Comparison of ENCODE assay signal across 2 cellular contexts in the genomic region with DNA sequence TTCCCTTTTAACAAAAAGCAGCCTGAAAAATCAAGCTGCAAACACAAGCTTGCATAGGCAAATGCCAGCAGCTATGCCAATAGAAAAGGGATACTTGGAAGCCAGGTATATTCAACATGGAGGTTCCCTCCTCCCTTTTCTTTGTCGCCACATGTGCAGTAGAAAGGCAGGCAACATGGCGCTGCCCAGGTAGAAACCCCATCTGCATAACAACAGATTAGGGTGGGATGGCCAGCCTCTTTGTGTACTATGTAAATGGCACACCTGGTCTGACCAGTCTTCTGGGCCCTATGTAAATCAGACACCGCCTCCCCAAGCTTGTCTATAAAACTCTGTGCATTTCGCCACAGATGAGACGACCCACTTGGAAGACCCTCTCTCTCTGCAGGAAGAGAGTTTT.
TF ChIP-seq lines count a peak whose summit lies in the region.

No MANE protein-coding gene starts in this region.

TF ChIP-seq in GM23338, 12 proteins besides CTCF, POLR2A, EP300 and RAD21 (continued from another document):
- no peak for TF ChIP-seq NANOG (IDR thresholded peaks at IDR 0.05; ENCODE audit: borderline replicate concordance)
- TF ChIP-seq POLR2AphosphoS5 (IDR thresholded peaks at IDR 0.05; ENCODE audit: low read depth): no peak
- no peak for TF ChIP-seq EZH2phosphoT487 (IDR thresholded peaks at IDR 0.05; ENCODE audit: unreplicated experiment)
- no peak for TF ChIP-seq ZNF114 (CRISPR knock-in tag; IDR thresholded peaks at IDR 0.05)
- TF ChIP-seq, protein P1, sequence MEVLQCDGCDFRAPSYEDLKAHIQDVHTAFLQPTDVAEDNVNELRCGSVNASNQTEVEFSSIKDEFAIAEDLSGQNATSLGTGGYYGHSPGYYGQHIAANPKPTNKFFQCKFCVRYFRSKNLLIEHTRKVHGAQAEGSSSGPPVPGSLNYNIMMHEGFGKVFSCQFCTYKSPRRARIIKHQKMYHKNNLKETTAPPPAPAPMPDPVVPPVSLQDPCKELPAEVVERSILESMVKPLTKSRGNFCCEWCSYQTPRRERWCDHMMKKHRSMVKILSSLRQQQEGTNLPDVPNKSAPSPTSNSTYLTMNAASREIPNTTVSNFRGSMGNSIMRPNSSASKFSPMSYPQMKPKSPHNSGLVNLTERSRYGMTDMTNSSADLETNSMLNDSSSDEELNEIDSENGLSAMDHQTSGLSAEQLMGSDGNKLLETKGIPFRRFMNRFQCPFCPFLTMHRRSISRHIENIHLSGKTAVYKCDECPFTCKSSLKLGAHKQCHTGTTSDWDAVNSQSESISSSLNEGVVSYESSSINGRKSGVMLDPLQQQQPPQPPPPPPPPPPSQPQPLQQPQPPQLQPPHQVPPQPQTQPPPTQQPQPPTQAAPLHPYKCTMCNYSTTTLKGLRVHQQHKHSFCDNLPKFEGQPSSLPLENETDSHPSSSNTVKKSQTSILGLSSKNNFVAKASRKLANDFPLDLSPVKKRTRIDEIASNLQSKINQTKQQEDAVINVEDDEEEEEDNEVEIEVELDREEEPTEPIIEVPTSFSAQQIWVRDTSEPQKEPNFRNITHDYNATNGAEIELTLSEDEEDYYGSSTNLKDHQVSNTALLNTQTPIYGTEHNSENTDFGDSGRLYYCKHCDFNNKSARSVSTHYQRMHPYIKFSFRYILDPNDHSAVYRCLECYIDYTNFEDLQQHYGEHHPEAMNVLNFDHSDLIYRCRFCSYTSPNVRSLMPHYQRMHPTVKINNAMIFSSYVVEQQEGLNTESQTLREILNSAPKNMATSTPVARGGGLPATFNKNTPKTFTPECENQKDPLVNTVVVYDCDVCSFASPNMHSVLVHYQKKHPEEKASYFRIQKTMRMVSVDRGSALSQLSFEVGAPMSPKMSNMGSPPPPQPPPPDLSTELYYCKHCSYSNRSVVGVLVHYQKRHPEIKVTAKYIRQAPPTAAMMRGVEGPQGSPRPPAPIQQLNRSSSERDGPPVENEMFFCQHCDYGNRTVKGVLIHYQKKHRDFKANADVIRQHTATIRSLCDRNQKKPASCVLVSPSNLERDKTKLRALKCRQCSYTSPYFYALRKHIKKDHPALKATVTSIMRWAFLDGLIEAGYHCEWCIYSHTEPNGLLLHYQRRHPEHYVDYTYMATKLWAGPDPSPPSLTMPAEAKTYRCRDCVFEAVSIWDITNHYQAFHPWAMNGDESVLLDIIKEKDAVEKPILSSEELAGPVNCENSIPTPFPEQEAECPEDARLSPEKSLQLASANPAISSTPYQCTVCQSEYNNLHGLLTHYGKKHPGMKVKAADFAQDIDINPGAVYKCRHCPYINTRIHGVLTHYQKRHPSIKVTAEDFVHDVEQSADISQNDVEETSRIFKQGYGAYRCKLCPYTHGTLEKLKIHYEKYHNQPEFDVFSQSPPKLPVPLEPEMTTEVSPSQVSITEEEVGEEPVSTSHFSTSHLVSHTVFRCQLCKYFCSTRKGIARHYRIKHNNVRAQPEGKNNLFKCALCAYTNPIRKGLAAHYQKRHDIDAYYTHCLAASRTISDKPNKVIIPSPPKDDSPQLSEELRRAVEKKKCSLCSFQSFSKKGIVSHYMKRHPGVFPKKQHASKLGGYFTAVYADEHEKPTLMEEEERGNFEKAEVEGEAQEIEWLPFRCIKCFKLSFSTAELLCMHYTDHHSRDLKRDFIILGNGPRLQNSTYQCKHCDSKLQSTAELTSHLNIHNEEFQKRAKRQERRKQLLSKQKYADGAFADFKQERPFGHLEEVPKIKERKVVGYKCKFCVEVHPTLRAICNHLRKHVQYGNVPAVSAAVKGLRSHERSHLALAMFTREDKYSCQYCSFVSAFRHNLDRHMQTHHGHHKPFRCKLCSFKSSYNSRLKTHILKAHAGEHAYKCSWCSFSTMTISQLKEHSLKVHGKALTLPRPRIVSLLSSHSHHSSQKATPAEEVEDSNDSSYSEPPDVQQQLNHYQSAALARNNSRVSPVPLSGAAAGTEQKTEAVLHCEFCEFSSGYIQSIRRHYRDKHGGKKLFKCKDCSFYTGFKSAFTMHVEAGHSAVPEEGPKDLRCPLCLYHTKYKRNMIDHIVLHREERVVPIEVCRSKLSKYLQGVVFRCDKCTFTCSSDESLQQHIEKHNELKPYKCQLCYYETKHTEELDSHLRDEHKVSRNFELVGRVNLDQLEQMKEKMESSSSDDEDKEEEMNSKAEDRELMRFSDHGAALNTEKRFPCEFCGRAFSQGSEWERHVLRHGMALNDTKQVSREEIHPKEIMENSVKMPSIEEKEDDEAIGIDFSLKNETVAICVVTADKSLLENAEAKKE (CRISPR knock-in tag; IDR thresholded peaks at IDR 0.05): no peak
- no peak for TF ChIP-seq EZH2 (IDR thresholded peaks at IDR 0.05; ENCODE audit: low read depth, unreplicated experiment)
- TF ChIP-seq, protein P2, sequence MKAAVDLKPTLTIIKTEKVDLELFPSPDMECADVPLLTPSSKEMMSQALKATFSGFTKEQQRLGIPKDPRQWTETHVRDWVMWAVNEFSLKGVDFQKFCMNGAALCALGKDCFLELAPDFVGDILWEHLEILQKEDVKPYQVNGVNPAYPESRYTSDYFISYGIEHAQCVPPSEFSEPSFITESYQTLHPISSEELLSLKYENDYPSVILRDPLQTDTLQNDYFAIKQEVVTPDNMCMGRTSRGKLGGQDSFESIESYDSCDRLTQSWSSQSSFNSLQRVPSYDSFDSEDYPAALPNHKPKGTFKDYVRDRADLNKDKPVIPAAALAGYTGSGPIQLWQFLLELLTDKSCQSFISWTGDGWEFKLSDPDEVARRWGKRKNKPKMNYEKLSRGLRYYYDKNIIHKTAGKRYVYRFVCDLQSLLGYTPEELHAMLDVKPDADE (IDR thresholded peaks at IDR 0.05): no peak

TF ChIP-seq in WTC11, 78 proteins besides CTCF, POLR2A, EP300 and RAD21 (continued from another document):
- TF ChIP-seq, protein P3, sequence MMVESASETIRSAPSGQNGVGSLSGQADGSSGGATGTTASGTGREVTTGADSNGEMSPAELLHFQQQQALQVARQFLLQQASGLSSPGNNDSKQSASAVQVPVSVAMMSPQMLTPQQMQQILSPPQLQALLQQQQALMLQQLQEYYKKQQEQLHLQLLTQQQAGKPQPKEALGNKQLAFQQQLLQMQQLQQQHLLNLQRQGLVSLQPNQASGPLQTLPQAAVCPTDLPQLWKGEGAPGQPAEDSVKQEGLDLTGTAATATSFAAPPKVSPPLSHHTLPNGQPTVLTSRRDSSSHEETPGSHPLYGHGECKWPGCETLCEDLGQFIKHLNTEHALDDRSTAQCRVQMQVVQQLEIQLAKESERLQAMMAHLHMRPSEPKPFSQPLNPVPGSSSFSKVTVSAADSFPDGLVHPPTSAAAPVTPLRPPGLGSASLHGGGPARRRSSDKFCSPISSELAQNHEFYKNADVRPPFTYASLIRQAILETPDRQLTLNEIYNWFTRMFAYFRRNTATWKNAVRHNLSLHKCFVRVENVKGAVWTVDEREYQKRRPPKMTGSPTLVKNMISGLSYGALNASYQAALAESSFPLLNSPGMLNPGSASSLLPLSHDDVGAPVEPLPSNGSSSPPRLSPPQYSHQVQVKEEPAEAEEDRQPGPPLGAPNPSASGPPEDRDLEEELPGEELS (CRISPR knock-in tag; IDR thresholded peaks at IDR 0.05): no peak
- TF ChIP-seq SP1 (CRISPR knock-in tag; conservative IDR thresholded peaks at IDR 0.05) (no peak), TEAD4 (CRISPR knock-in tag; IDR thresholded peaks at IDR 0.05) (no peak), RELA (CRISPR knock-in tag; IDR thresholded peaks at IDR 0.05; ENCODE audit: borderline replicate concordance) (no peak), SMAD3 (CRISPR knock-in tag; IDR thresholded peaks at IDR 0.05; ENCODE audit: borderline replicate concordance) (no peak), NR2C2 (CRISPR knock-in tag; IDR thresholded peaks at IDR 0.05) (no peak), NR1H2 (CRISPR knock-in tag; IDR thresholded peaks at IDR 0.05) (no peak), FOXP1 (CRISPR knock-in tag; IDR thresholded peaks at IDR 0.05; ENCODE audit: borderline replicate concordance) (no peak), PRRX2 (CRISPR knock-in tag; IDR thresholded peaks at IDR 0.05) (no peak), MYBL2 (CRISPR knock-in tag; IDR thresholded peaks at IDR 0.05) (no peak)
- TF ChIP-seq, protein P4, sequence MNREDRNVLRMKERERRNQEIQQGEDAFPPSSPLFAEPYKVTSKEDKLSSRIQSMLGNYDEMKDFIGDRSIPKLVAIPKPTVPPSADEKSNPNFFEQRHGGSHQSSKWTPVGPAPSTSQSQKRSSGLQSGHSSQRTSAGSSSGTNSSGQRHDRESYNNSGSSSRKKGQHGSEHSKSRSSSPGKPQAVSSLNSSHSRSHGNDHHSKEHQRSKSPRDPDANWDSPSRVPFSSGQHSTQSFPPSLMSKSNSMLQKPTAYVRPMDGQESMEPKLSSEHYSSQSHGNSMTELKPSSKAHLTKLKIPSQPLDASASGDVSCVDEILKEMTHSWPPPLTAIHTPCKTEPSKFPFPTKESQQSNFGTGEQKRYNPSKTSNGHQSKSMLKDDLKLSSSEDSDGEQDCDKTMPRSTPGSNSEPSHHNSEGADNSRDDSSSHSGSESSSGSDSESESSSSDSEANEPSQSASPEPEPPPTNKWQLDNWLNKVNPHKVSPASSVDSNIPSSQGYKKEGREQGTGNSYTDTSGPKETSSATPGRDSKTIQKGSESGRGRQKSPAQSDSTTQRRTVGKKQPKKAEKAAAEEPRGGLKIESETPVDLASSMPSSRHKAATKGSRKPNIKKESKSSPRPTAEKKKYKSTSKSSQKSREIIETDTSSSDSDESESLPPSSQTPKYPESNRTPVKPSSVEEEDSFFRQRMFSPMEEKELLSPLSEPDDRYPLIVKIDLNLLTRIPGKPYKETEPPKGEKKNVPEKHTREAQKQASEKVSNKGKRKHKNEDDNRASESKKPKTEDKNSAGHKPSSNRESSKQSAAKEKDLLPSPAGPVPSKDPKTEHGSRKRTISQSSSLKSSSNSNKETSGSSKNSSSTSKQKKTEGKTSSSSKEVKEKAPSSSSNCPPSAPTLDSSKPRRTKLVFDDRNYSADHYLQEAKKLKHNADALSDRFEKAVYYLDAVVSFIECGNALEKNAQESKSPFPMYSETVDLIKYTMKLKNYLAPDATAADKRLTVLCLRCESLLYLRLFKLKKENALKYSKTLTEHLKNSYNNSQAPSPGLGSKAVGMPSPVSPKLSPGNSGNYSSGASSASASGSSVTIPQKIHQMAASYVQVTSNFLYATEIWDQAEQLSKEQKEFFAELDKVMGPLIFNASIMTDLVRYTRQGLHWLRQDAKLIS (CRISPR knock-in tag; IDR thresholded peaks at IDR 0.05; ENCODE audit: borderline replicate concordance): no peak
